ENCODE assay signal across 1 cellular context in the genomic region with DNA sequence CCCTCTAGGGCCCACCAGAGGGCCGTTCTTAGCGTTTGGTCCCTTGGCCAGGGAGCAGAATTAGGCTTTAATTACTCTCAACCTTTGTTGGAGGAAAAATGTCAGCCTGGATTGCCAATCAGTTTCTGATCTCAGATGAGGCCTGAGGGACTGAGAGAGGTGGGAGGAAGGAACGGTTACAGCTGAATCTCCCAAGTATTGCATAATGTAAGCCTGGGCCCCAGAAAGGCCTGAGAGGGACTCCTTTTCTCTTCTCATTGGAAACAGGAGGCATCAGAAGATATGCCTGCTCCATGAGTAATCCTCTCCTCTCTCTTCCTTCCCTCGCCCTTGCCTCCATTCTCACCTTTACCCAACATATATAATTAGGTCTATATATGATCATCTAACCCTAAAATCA.
TF ChIP-seq lines count a peak whose summit lies in the region.

No MANE protein-coding gene starts in this region.

TF ChIP-seq in H1, 55 proteins besides CTCF, POLR2A, EP300 and RAD21:
- no peak for TF ChIP-seq YY1 (IDR thresholded peaks at IDR 0.05; ENCODE audit: low read depth, low read length)
